In genomic region chr20:25310268-25310920, GRCh38 we compare ENCODE assay signal across 1 cellular context.
TF ChIP-seq lines count a peak whose summit lies in the region.

No MANE protein-coding gene starts in this region.

TF ChIP-seq in HepG2, 621 proteins besides CTCF, POLR2A, EP300 and RAD21 (continued from another document and continues in another):
- TF ChIP-seq ATF2 (CRISPR knock-in tag; IDR thresholded peaks at IDR 0.05) (peak; percentile 91), ZNF24 (IDR thresholded peaks at IDR 0.05) (no peak), SRSF1 (optimal IDR thresholded peaks at IDR 0.05; ENCODE audit: low read depth, low read length) (no peak), HMGXB4 (CRISPR knock-in tag; IDR thresholded peaks at IDR 0.05; ENCODE audit: borderline replicate concordance in 1 of 2, low read depth in 1 of 2) (peak; percentile 74 to 78; a peak in 3 of 4 replicates), PRDM4 (CRISPR knock-in tag; IDR thresholded peaks at IDR 0.05; ENCODE audit: borderline replicate concordance) (0 out of 2 replicates have a peak, but pooled peaks have one; percentile 28), ZBTB42 (CRISPR knock-in tag; IDR thresholded peaks at IDR 0.05) (no peak), E2F5 (CRISPR knock-in tag; conservative IDR thresholded peaks at IDR 0.05) (no peak), MAFK (conservative IDR thresholded peaks at IDR 0.05 in 1 of 2, IDR thresholded peaks at IDR 0.05 in 1 of 2; ENCODE audit: low read length in 2 of 2) (peak; percentile 95 to 99), GABPB1 (CRISPR knock-in tag; IDR thresholded peaks at IDR 0.05) (peak; percentile 7; the same call in 1 of the 2 replicates), TGIF2 (CRISPR knock-in tag; IDR thresholded peaks at IDR 0.05) (peak; percentile 80), ZNF549 (CRISPR knock-in tag; IDR thresholded peaks at IDR 0.05) (no peak), SIN3A (IDR thresholded peaks at IDR 0.05; ENCODE audit: borderline replicate concordance, low read depth, low read length) (peak; percentile 68; the same call in 1 of the 2 replicates), STAT6 (CRISPR knock-in tag; IDR thresholded peaks at IDR 0.05; ENCODE audit: borderline replicate concordance) (no peak), ZBTB40 (IDR thresholded peaks at IDR 0.05) (no peak), ZBTB40 (CRISPR knock-in tag; IDR thresholded peaks at IDR 0.05) (peak; percentile 65; the same call in 1 of the 2 replicates), CBFB (CRISPR knock-in tag; IDR thresholded peaks at IDR 0.05) (peak; percentile 95), ZSCAN21 (CRISPR knock-in tag; IDR thresholded peaks at IDR 0.05; ENCODE audit: borderline replicate concordance) (no peak), FOXA1 (IDR thresholded peaks at IDR 0.05) (no peak), FOXA1 (CRISPR knock-in tag; IDR thresholded peaks at IDR 0.05) (peak; percentile 91), ZNF770 (CRISPR knock-in tag; IDR thresholded peaks at IDR 0.05) (peak; percentile 79), ZBTB20 (CRISPR knock-in tag; IDR thresholded peaks at IDR 0.05; ENCODE audit: borderline replicate concordance, low read depth) (peak; percentile 66; the same call in 1 of the 2 replicates), KDM3A (CRISPR knock-in tag; IDR thresholded peaks at IDR 0.05; ENCODE audit: low read depth) (peak; percentile 82; the same call in 1 of the 2 replicates), EHMT2 (IDR thresholded peaks at IDR 0.05; ENCODE audit: borderline replicate concordance, low read depth, low read length) (no peak), CHCHD3 (CRISPR knock-in tag; IDR thresholded peaks at IDR 0.05) (no peak), RNF2 (conservative IDR thresholded peaks at IDR 0.05; ENCODE audit: low read depth) (no peak; the same call in 1 of the 2 replicates), KDM5A (IDR thresholded peaks at IDR 0.05; ENCODE audit: borderline replicate concordance, low read length) (no peak), TFAP4 (IDR thresholded peaks at IDR 0.05; ENCODE audit: borderline replicate concordance, low read depth) (peak; percentile 99), ZNF331 (CRISPR knock-in tag; IDR thresholded peaks at IDR 0.05) (peak; percentile 89), TFDP1 (CRISPR knock-in tag; IDR thresholded peaks at IDR 0.05; ENCODE audit: borderline replicate concordance) (peak; percentile 74), IRF2 (CRISPR knock-in tag; IDR thresholded peaks at IDR 0.05) (peak; percentile 96), SIN3B (IDR thresholded peaks at IDR 0.05; ENCODE audit: low read length) (peak; percentile 67; the same call in 1 of the 2 replicates), FOXK2 (IDR thresholded peaks at IDR 0.05) (peak; percentile 82)
